Comparison of ENCODE assay signal across 1 cellular context in genomic region chr2:179580378-179581146, GRCh38.
A peak's percentile ranks its signal among the peaks of the same experiment; 100 is the strongest.
TF ChIP-seq lines count a peak whose summit lies in the region.

No MANE protein-coding gene starts in this region.

TF ChIP-seq in HepG2, 621 proteins besides CTCF, POLR2A, EP300 and RAD21 (continued from another document and continues in another):
- TF ChIP-seq ZNF318 (CRISPR knock-in tag; IDR thresholded peaks at IDR 0.05) = no peak
- 0 out of 2 replicates have a peak, but pooled peaks have one; percentile 29 for TF ChIP-seq ZNF605 (CRISPR knock-in tag; IDR thresholded peaks at IDR 0.05)
- TF ChIP-seq JDP2 (CRISPR knock-in tag; IDR thresholded peaks at IDR 0.05; ENCODE audit: borderline replicate concordance) = no peak
- no peak for TF ChIP-seq REST (IDR thresholded peaks at IDR 0.05; ENCODE audit: borderline replicate concordance in 1 of 2, low read depth in 1 of 2, low read length in 2 of 2)
- TF ChIP-seq SIX4 (CRISPR knock-in tag; IDR thresholded peaks at IDR 0.05) = no peak; the same call in 1 of the 2 replicates
- TF ChIP-seq ZNF496 (CRISPR knock-in tag; IDR thresholded peaks at IDR 0.05; ENCODE audit: insufficient replicate concordance) = no peak
- TF ChIP-seq ZSCAN25 (CRISPR knock-in tag; IDR thresholded peaks at IDR 0.05) = no peak
- TF ChIP-seq ZNF773 (CRISPR knock-in tag; IDR thresholded peaks at IDR 0.05; ENCODE audit: borderline replicate concordance) = no peak
- TF ChIP-seq WIZ (CRISPR knock-in tag; IDR thresholded peaks at IDR 0.05) = no peak
- no peak for TF ChIP-seq MEIS1 (CRISPR knock-in tag; IDR thresholded peaks at IDR 0.05; ENCODE audit: borderline replicate concordance)
- TF ChIP-seq KDM5B (CRISPR knock-in tag; IDR thresholded peaks at IDR 0.05; ENCODE audit: borderline replicate concordance) = no peak
- no peak for TF ChIP-seq MAZ (IDR thresholded peaks at IDR 0.05; ENCODE audit: borderline replicate concordance, low read depth, low read length)
- no peak for TF ChIP-seq MAZ (CRISPR knock-in tag; IDR thresholded peaks at IDR 0.05; ENCODE audit: low read depth)
- TF ChIP-seq FLYWCH1 (CRISPR knock-in tag; IDR thresholded peaks at IDR 0.05) = no peak
- peak; percentile 86 for TF ChIP-seq HNF1A (IDR thresholded peaks at IDR 0.05; ENCODE audit: low read depth)
- TF ChIP-seq HNF1A (CRISPR knock-in tag; IDR thresholded peaks at IDR 0.05; ENCODE audit: borderline replicate concordance) = peak; percentile 96
- no peak; the same call in 1 of the 2 replicates for TF ChIP-seq CHD4 (IDR thresholded peaks at IDR 0.05; ENCODE audit: borderline replicate concordance, low read length)
- peak; percentile 42; the same call in 1 of the 2 replicates for TF ChIP-seq ZSCAN5A (CRISPR knock-in tag; IDR thresholded peaks at IDR 0.05; ENCODE audit: borderline replicate concordance)
- TF ChIP-seq MLLT10 (CRISPR knock-in tag; IDR thresholded peaks at IDR 0.05) = no peak
- no peak for TF ChIP-seq MYNN (CRISPR knock-in tag; IDR thresholded peaks at IDR 0.05; ENCODE audit: low read depth)
- TF ChIP-seq RCOR2 (CRISPR knock-in tag; IDR thresholded peaks at IDR 0.05) = no peak
- TF ChIP-seq TBL1XR1 (IDR thresholded peaks at IDR 0.05; ENCODE audit: borderline replicate concordance, low read length, partially characterized antibody) = no peak
- TF ChIP-seq KAT7 (CRISPR knock-in tag; IDR thresholded peaks at IDR 0.05; ENCODE audit: borderline replicate concordance) = peak; percentile 42; the same call in 1 of the 2 replicates
- no peak for TF ChIP-seq BORCS8-MEF2B (CRISPR knock-in tag; IDR thresholded peaks at IDR 0.05)
- TF ChIP-seq FOXJ3 (CRISPR knock-in tag; IDR thresholded peaks at IDR 0.05; ENCODE audit: borderline replicate concordance) = peak; percentile 75; the same call in 1 of the 2 replicates
- TF ChIP-seq NR3C1 (CRISPR knock-in tag; IDR thresholded peaks at IDR 0.05) = no peak
- no peak for TF ChIP-seq ZKSCAN5 (CRISPR knock-in tag; IDR thresholded peaks at IDR 0.05)
- TF ChIP-seq ZNF724P (CRISPR knock-in tag; IDR thresholded peaks at IDR 0.05; ENCODE audit: borderline replicate concordance) = no peak
- no peak for TF ChIP-seq ZNF251 (CRISPR knock-in tag; IDR thresholded peaks at IDR 0.05)
- TF ChIP-seq SRSF1 (optimal IDR thresholded peaks at IDR 0.05; ENCODE audit: low read depth, low read length) = no peak
- no peak for TF ChIP-seq SIN3A (IDR thresholded peaks at IDR 0.05; ENCODE audit: borderline replicate concordance, low read depth, low read length)
- no peak for TF ChIP-seq ATF3 (CRISPR knock-in tag; IDR thresholded peaks at IDR 0.05)
- TF ChIP-seq IKZF4 (CRISPR knock-in tag; IDR thresholded peaks at IDR 0.05; ENCODE audit: borderline replicate concordance, low read depth, not compliant biosample characterization) = no peak
- no peak for TF ChIP-seq ZNF674 (CRISPR knock-in tag; IDR thresholded peaks at IDR 0.05; ENCODE audit: low read depth)
- peak; percentile 50; the same call in 1 of the 2 replicates for TF ChIP-seq ZFY (CRISPR knock-in tag; IDR thresholded peaks at IDR 0.05)
- no peak for TF ChIP-seq KLF12 (CRISPR knock-in tag; IDR thresholded peaks at IDR 0.05; ENCODE audit: borderline replicate concordance)
- no peak for TF ChIP-seq TOE1 (CRISPR knock-in tag; IDR thresholded peaks at IDR 0.05)
- TF ChIP-seq ZBED4 (CRISPR knock-in tag; IDR thresholded peaks at IDR 0.05; ENCODE audit: borderline replicate concordance) = 0 out of 2 replicates have a peak, but pooled peaks have one; percentile 36
- no peak for TF ChIP-seq NFATC3 (CRISPR knock-in tag; IDR thresholded peaks at IDR 0.05)
- no peak for TF ChIP-seq ZNF776 (CRISPR knock-in tag; IDR thresholded peaks at IDR 0.05)
- 0 out of 2 replicates have a peak, but pooled peaks have one; percentile 48 for TF ChIP-seq REPIN1 (CRISPR knock-in tag; IDR thresholded peaks at IDR 0.05; ENCODE audit: borderline replicate concordance, low read depth)
